ENCODE assay signal across 16 cellular contexts in the genomic region with DNA sequence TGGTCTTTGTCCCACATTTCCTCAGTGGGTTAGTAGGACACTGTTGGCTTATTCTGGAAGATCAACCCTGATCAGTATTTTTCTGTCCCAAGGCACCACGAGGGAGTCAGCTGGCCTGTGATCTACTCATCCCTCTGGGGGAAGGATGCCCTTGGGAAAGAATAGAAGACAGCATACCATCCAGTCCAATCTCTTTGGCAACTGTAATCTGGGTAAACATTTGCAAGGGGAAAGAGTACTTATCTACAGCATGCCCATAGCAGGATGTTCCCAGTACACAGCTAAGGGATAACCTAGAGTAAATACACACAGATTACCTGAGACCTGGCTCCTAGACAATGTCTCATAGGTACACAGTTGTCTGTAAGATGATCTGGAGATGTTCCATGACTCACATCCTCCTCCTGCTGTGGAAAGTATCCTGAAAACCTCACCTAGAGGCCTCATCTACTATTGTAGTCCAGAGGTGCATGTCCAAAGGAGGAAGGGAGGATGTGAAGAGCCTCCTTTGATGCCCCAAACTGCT.
A peak's percentile ranks its signal among the peaks of the same experiment; 100 is the strongest.
DNase-seq lines count a peak whose midpoint lies in the region; ATAC-seq and TF ChIP-seq lines count a peak whose summit lies in the region.
"Had no signal": no experiment of that assay in that cellular context is flagged by ENCODE, and none has a peak within 500 bp of the region (broad histone marks: within the 10 kb centered on the region; RNA-seq: fewer than 3 reads in every experiment).

No MANE protein-coding gene starts in this region.

- H3K36me3 Mint-ChIP-seq in activated CD4-positive, alpha-beta T cell treated with anti-CD3 and anti-CD28 coated beads for 36 hours (ENCODE audit: low read depth) = no peaks in the 10 kb centered on the region

- H3K4me1 Mint-ChIP-seq in activated CD4-positive, alpha-beta T cell treated with anti-CD3 and anti-CD28 coated beads for 36 hours = peaks cover 3% of the 10 kb centered on the region

- POLR2A ChIA-PET in activated CD4-positive, alpha-beta T cell treated with anti-CD3 and anti-CD28 coated beads for 36 hours (lab: Charles Lee) = no interaction called here
- POLR2A ChIA-PET in RWPE1 (lab: Yijun Ruan, JAX; ENCODE audit: low non-redundant PET) = no interaction called here

- H3K27ac ChIP-seq in left ventricle myocardium inferior (replicated peaks) = no peak overlapping the region
- no peak overlapping the region for H3K27ac ChIP-seq in RWPE1
- H3K27ac ChIP-seq: BLaER1 treated with 17β-estradiol and CSF1 and Interleukin-3, amounts not matched to agents 10 nM and 100 nM; GM23248 had no signal

- CTCF ChIA-PET in activated CD4-positive, alpha-beta T cell treated with anti-CD3 and anti-CD28 coated beads for 36 hours (lab: Charles Lee) = no interaction called here
- CTCF ChIA-PET in RWPE1 (lab: Yijun Ruan, JAX) = no interaction called here

- peak; percentile 8 for DNase-seq in activated CD4-positive, alpha-beta T cell treated with anti-CD3 and anti-CD28 coated beads for 36 hours
- DNase-seq in activated CD4-positive, alpha-beta T cell treated with anti-CD3 and anti-CD28 coated beads, Interleukin-2, amount 50 U/mL, for 4 hours = no peak
- DNase-seq in left ventricle myocardium superior (no peak), left ventricle myocardium inferior (no peak), RWPE1 (ENCODE audit: low spot score) (peak; percentile 8), NCI-H2227 treated with DMSO at 0.1 percent for 48 hours (lab: John Stamatoyannopoulos, UW) (no peak), NCI-H1105 treated with DMSO at 0.1 percent for 48 hours (lab: John Stamatoyannopoulos, UW) (no peak)
- DNase-seq: 8988T; Calu3; CD4-positive, alpha-beta T cell; DMS 273 treated with DMSO at 0.1 percent for 48 hours; DMS79 treated with DMSO at 0.1 percent for 48 hours; EL; GM23248 had no signal

- H3K9me3 ChIP-seq in left ventricle myocardium inferior (replicated peaks) = no peaks in the 10 kb centered on the region
- H3K9me3 ChIP-seq: BLaER1 treated with 17β-estradiol and CSF1 and Interleukin-3, amounts not matched to agents 10 nM and 100 nM had no signal

- no peak overlapping the region for H3K27ac Mint-ChIP-seq in activated CD4-positive, alpha-beta T cell treated with anti-CD3 and anti-CD28 coated beads for 36 hours
- H3K27ac Mint-ChIP-seq: CD4-positive, alpha-beta T cell had no signal

- no peaks in the 10 kb centered on the region for H3K27me3 Mint-ChIP-seq in activated CD4-positive, alpha-beta T cell treated with anti-CD3 and anti-CD28 coated beads for 36 hours
- H3K27me3 Mint-ChIP-seq: CD4-positive, alpha-beta T cell had no signal

- no peaks in the 10 kb centered on the region for H3K27me3 ChIP-seq in left ventricle myocardium inferior (ENCODE audit: low read depth)
- H3K27me3 ChIP-seq: BLaER1 treated with 17β-estradiol and CSF1 and Interleukin-3, amounts not matched to agents 10 nM and 100 nM had no signal

- H3K9me3 Mint-ChIP-seq in activated CD4-positive, alpha-beta T cell treated with anti-CD3 and anti-CD28 coated beads for 36 hours (ENCODE audit: low read depth) = no peaks in the 10 kb centered on the region

- H3K36me3 ChIP-seq in left ventricle myocardium inferior = no peaks in the 10 kb centered on the region
- H3K36me3 ChIP-seq: BLaER1 treated with 17β-estradiol and CSF1 and Interleukin-3, amounts not matched to agents 10 nM and 100 nM had no signal

- TF ChIP-seq CTCF in left ventricle myocardium inferior (IDR thresholded peaks at IDR 0.05; ENCODE audit: borderline replicate concordance) (no peak), RWPE1 (conservative IDR thresholded peaks at IDR 0.05; ENCODE audit: low read depth) (no peak)

- intact Hi-C loops in activated CD4-positive, alpha-beta T cell treated with anti-CD3 and anti-CD28 coated beads for 36 hours (cut with DNase I, micrococcal nuclease) = no loop called here
- intact Hi-C loops in left ventricle myocardium superior (cut with micrococcal nuclease) (no loop called here), left ventricle myocardium inferior (cut with micrococcal nuclease) (no loop called here)

- no peak overlapping the region for H3K4me3 ChIP-seq in left ventricle myocardium inferior
- H3K4me3 ChIP-seq: BLaER1 treated with 17β-estradiol and CSF1 and Interleukin-3, amounts not matched to agents 10 nM and 100 nM; GM23248 had no signal

- peaks cover 30% of the 10 kb centered on the region for H3K4me1 ChIP-seq in left ventricle myocardium inferior
- H3K4me1 ChIP-seq: BLaER1 treated with 17β-estradiol and CSF1 and Interleukin-3, amounts not matched to agents 10 nM and 100 nM had no signal

- no peak overlapping the region for H3K4me3 Mint-ChIP-seq in activated CD4-positive, alpha-beta T cell treated with anti-CD3 and anti-CD28 coated beads for 36 hours
- H3K4me3 Mint-ChIP-seq: CD4-positive, alpha-beta T cell had no signal

- peak; percentile 23 for ATAC-seq in activated CD4-positive, alpha-beta T cell treated with anti-CD3 and anti-CD28 coated beads for 36 hours
- ATAC-seq in left ventricle myocardium superior = peak; percentile 22
- ATAC-seq: HCT116 had no signal

Comparison
In these comparisons a context has a peak if more than half of its experiments do, and no peak if none do; other contexts are left out.
1. DNase-seq: peak in activated CD4-positive, alpha-beta T cell treated with anti-CD3 and anti-CD28 coated beads for 36 hours (single experiment) and RWPE1 (single experiment); none in activated CD4-positive, alpha-beta T cell treated with anti-CD3 and anti-CD28 coated beads, Interleukin-2, amount 50 U/mL, for 4 hours (0 of 2), left ventricle myocardium superior (single experiment), left ventricle myocardium inferior (single experiment), NCI-H2227 treated with DMSO at 0.1 percent for 48 hours (single experiment) and NCI-H1105 treated with DMSO at 0.1 percent for 48 hours (single experiment).